23 cellular contexts compared by ENCODE assay signal in genomic region chr2:42846026-42846425, GRCh38. TPM values are rescaled to one million over a fixed set of nuclear protein-coding genes. Genes with fewer than 3 reads are reported as not detected.
DNase-seq lines count a peak whose midpoint lies in the region; ATAC-seq and TF ChIP-seq lines count a peak whose summit lies in the region.
"Had no signal": no experiment of that assay in that cellular context is flagged by ENCODE, and none has a peak within 500 bp of the region (broad histone marks: within the 10 kb centered on the region; RNA-seq: fewer than 3 reads in every experiment).

No MANE protein-coding gene starts in this region.

- H3K27ac ChIP-seq in colonic mucosa, result peak overlapping the region; percentile 31
- H3K27ac ChIP-seq in right atrium auricular region, result peak overlapping the region; percentile 51 to 58
- no peak overlapping the region for H3K27ac ChIP-seq in neuronal stem cell (replicated peaks; ENCODE audit: low read length)
- H3K27ac ChIP-seq: pancreas had no signal

- no peaks in the 10 kb centered on the region for H3K4me1 ChIP-seq in colonic mucosa
- H3K4me1 ChIP-seq in right atrium auricular region, result peaks cover 0 to 21% of the 10 kb centered on the region in 2 donors
- H3K4me1 ChIP-seq in neuronal stem cell (ENCODE audit: control insufficient read depth in 2 of 2, insufficient read depth in 1 of 2, low read depth in 1 of 2, low read length in 2 of 2), result peaks cover 3 to 5% of the 10 kb centered on the region in 2 donors
- H3K4me1 ChIP-seq: adrenal gland, HAP-1, pancreas had no signal

- no peaks in the 10 kb centered on the region for H3K36me3 ChIP-seq in colonic mucosa
- no peaks in the 10 kb centered on the region for H3K36me3 ChIP-seq in right atrium auricular region
- no peaks in the 10 kb centered on the region for H3K36me3 ChIP-seq in neuronal stem cell (replicated peaks in 1 of 2; ENCODE audit: control insufficient read depth in 2 of 2, insufficient read depth in 2 of 2, low read length in 2 of 2)
- H3K36me3 ChIP-seq: adrenal gland, HAP-1, pancreas had no signal

- H3K4me3 ChIP-seq in colonic mucosa, result no peak overlapping the region
- H3K4me3 ChIP-seq in right atrium auricular region, result no peak overlapping the region
- H3K4me3 ChIP-seq in neuronal stem cell (ENCODE audit: low read length in 2 of 2), result no peak overlapping the region
- H3K4me3 ChIP-seq: adrenal gland, HAP-1, pancreas had no signal

- peaks cover 44% of the 10 kb centered on the region for H3K4me1 Mint-ChIP-seq in type B pancreatic cell (ENCODE audit: unreplicated experiment)
- H3K4me1 Mint-ChIP-seq in activated CD4-positive, alpha-beta T cell treated with anti-CD3 and anti-CD28 coated beads, Interleukin-2, amount 10 ng/mL, durations not matched to agents 7 days and 5 days, result no peaks in the 10 kb centered on the region
- H3K4me1 Mint-ChIP-seq: naive thymus-derived CD4-positive, alpha-beta T cell had no signal

- TF ChIP-seq CTCF in colonic mucosa (IDR thresholded peaks at IDR 0.05) (no peak), right atrium auricular region (IDR thresholded peaks at IDR 0.05) (no peak), type B pancreatic cell (conservative IDR thresholded peaks at IDR 0.05) (no peak)

- H3K9me3 ChIP-seq in colonic mucosa (no peaks in the 10 kb centered on the region), right atrium auricular region (no peaks in the 10 kb centered on the region), neuronal stem cell (replicated peaks in 1 of 2; ENCODE audit: control insufficient read depth in 2 of 2, insufficient read depth in 1 of 2, low read depth in 1 of 2, low read length in 2 of 2) (no peaks in the 10 kb centered on the region)
- H3K9me3 ChIP-seq: adrenal gland, HAP-1, pancreas had no signal

- H3K9ac ChIP-seq in colonic mucosa (ENCODE audit: low read depth in 2 of 2, low read length in 2 of 2) (no peak overlapping the region), neuronal stem cell (ENCODE audit: low read depth, low read length, poor library complexity) (no peak overlapping the region)

- POLR2A ChIA-PET in activated CD4-positive, alpha-beta T cell treated with anti-CD3 and anti-CD28 coated beads, Interleukin-2, amount 10 ng/mL, durations not matched to agents 7 days and 5 days (lab: Charles Lee), result no interaction called here

- H3K27ac Mint-ChIP-seq in type B pancreatic cell, result peak overlapping the region; percentile 65
- H3K27ac Mint-ChIP-seq in activated CD4-positive, alpha-beta T cell treated with anti-CD3 and anti-CD28 coated beads, Interleukin-2, amount 10 ng/mL, durations not matched to agents 7 days and 5 days, result no peak overlapping the region
- H3K27ac Mint-ChIP-seq: activated CD8-positive, alpha-beta T cell treated with anti-CD3 and anti-CD28 coated beads for 36 hours; CD4-positive, alpha-beta T cell; dendritic cell treated with granulocyte-macrophage colony-stimulating factor and Interleukin-4, amounts not matched to agents 40 ng/mL and 50 ng/mL, for 4 days had no signal

- H3K23ac ChIP-seq in neuronal stem cell (ENCODE audit: low read depth, low read length, poor library complexity), result no peak overlapping the region

- H2BK15ac ChIP-seq in neuronal stem cell (ENCODE audit: low read length), result no peak overlapping the region

- H3K18ac ChIP-seq in neuronal stem cell (ENCODE audit: low read length), result peak overlapping the region; percentile 39

- no peak overlapping the region for H2BK120ac ChIP-seq in neuronal stem cell (ENCODE audit: low read depth, low read length)

- no peaks in the 10 kb centered on the region for H3K79me1 ChIP-seq in neuronal stem cell (ENCODE audit: low read depth, low read length)

- no peak overlapping the region for H3K4me2 ChIP-seq in neuronal stem cell (ENCODE audit: insufficient read depth, low read length, poor library complexity, severe bottlenecking)

- no peaks in the 10 kb centered on the region for H3K27me3 Mint-ChIP-seq in type B pancreatic cell
- no peaks in the 10 kb centered on the region for H3K27me3 Mint-ChIP-seq in activated CD4-positive, alpha-beta T cell treated with anti-CD3 and anti-CD28 coated beads, Interleukin-2, amount 10 ng/mL, durations not matched to agents 7 days and 5 days
- H3K27me3 Mint-ChIP-seq: activated CD8-positive, alpha-beta T cell treated with anti-CD3 and anti-CD28 coated beads for 36 hours; CD4-positive, alpha-beta T cell had no signal

- ATAC-seq in GM19397 (IDR thresholded peaks at IDR 0.05; ENCODE audit: unreplicated experiment) (no peak), HG03342 (IDR thresholded peaks at IDR 0.05; ENCODE audit: unreplicated experiment) (no peak)
- ATAC-seq: activated CD4-positive, CD25-positive, alpha-beta regulatory T cell treated with anti-CD3 and anti-CD28 coated beads, Interleukin-2, amount 50 U/mL, for 24 hours; activated CD8-positive, alpha-beta T cell treated with anti-CD3 and anti-CD28 coated beads for 36 hours; naive thymus-derived CD4-positive, alpha-beta T cell; pancreas had no signal

- WGBS in neuronal stem cell (ENCODE audit: extremely low coverage in 2 of 2, insufficient read length in 2 of 2, insufficient replicate concordance in 1 of 2), 2 donors, result no CpG with 5 or more reads among the region's 8 CpGs

- CTCF ChIA-PET in activated CD4-positive, alpha-beta T cell treated with anti-CD3 and anti-CD28 coated beads, Interleukin-2, amount 10 ng/mL, durations not matched to agents 7 days and 5 days (lab: Charles Lee), result no interaction called here

- no peak overlapping the region for H3K14ac ChIP-seq in neuronal stem cell (ENCODE audit: low read length)

- H3K27me3 ChIP-seq in colonic mucosa (no peaks in the 10 kb centered on the region), right atrium auricular region (no peaks in the 10 kb centered on the region), neuronal stem cell (ENCODE audit: control insufficient read depth in 3 of 3, insufficient read depth in 3 of 3, low read depth in 1 of 3, low read length in 3 of 3) (no peaks in the 10 kb centered on the region)
- H3K27me3 ChIP-seq: adrenal gland, pancreas had no signal

- intact Hi-C loops in colonic mucosa (cut with DNase I), result no loop called here

- H4K8ac ChIP-seq in neuronal stem cell (ENCODE audit: low read depth, low read length), result no peak overlapping the region

- H2BK5ac ChIP-seq in neuronal stem cell (ENCODE audit: low read length), result no peak overlapping the region

- peaks cover 4% of the 10 kb centered on the region for H3K36me3 Mint-ChIP-seq in type B pancreatic cell
- H3K36me3 Mint-ChIP-seq in activated CD4-positive, alpha-beta T cell treated with anti-CD3 and anti-CD28 coated beads, Interleukin-2, amount 10 ng/mL, durations not matched to agents 7 days and 5 days (ENCODE audit: low read depth), result no peaks in the 10 kb centered on the region

- no peak for DNase-seq in colonic mucosa
- DNase-seq in right atrium auricular region (ENCODE audit: low spot score), result no peak
- DNase-seq in neuronal stem cell (ENCODE audit: low spot score), result no peak
- no peak for DNase-seq in type B pancreatic cell (ENCODE audit: extremely low spot score, unreplicated experiment)
- no peak for DNase-seq in NCI-H1105 (lab: John Stamatoyannopoulos, UW)
- DNase-seq in activated CD4-positive, alpha-beta T cell treated with anti-CD3 and anti-CD28 coated beads, Interleukin-2, amount 10 ng/mL, durations not matched to agents 7 days and 5 days, result no peak
- DNase-seq: activated CD8-positive, alpha-beta T cell treated with anti-CD3 and anti-CD28 coated beads for 36 hours; activated T-cell treated with anti-CD3 and anti-CD28 coated beads for 4 hours; CD4-positive, alpha-beta T cell; MM.1S; naive thymus-derived CD4-positive, alpha-beta T cell; NCI-H1436 treated with DMSO at 0.1 percent for 48 hours; NCI-H2171; NCI-H526 treated with DMSO at 0.1 percent for 48 hours; pancreas; SW 1271 had no signal

- H3K9me3 Mint-ChIP-seq in type B pancreatic cell, result no peaks in the 10 kb centered on the region
- H3K9me3 Mint-ChIP-seq in activated CD4-positive, alpha-beta T cell treated with anti-CD3 and anti-CD28 coated beads, Interleukin-2, amount 10 ng/mL, durations not matched to agents 7 days and 5 days, result no peaks in the 10 kb centered on the region
- H3K9me3 Mint-ChIP-seq: activated CD8-positive, alpha-beta T cell treated with anti-CD3 and anti-CD28 coated beads for 36 hours; CD4-positive, alpha-beta T cell; dendritic cell treated with granulocyte-macrophage colony-stimulating factor and Interleukin-4, amounts not matched to agents 40 ng/mL and 50 ng/mL, for 4 days; naive thymus-derived CD4-positive, alpha-beta T cell had no signal

- H3K4ac ChIP-seq in neuronal stem cell (ENCODE audit: low read length), result no peak overlapping the region

- H3K4me3 Mint-ChIP-seq in type B pancreatic cell, result no peak overlapping the region
- no peak overlapping the region for H3K4me3 Mint-ChIP-seq in activated CD4-positive, alpha-beta T cell treated with anti-CD3 and anti-CD28 coated beads, Interleukin-2, amount 10 ng/mL, durations not matched to agents 7 days and 5 days
- H3K4me3 Mint-ChIP-seq: activated CD8-positive, alpha-beta T cell treated with anti-CD3 and anti-CD28 coated beads for 36 hours; CD4-positive, alpha-beta T cell; dendritic cell treated with granulocyte-macrophage colony-stimulating factor and Interleukin-4, amounts not matched to agents 40 ng/mL and 50 ng/mL, for 4 days; naive thymus-derived CD4-positive, alpha-beta T cell had no signal

- H2BK12ac ChIP-seq in neuronal stem cell (ENCODE audit: low read length), result no peak overlapping the region

- H2AK5ac ChIP-seq in neuronal stem cell (ENCODE audit: low read depth, low read length), result no peak overlapping the region

- H2AFZ ChIP-seq in neuronal stem cell (ENCODE audit: low read length), result no peak overlapping the region

- no peak overlapping the region for H4K91ac ChIP-seq in neuronal stem cell (ENCODE audit: low read depth, low read length, poor library complexity)

RNA-seq across cellular contexts. Expression of gene HAAO, which starts 53.6 kb away (rescaled TPM):
- total RNA-seq in colonic mucosa, result 10 to 100 TPM in 1 of 2 donors, 1 to 10 TPM in 1; 8.2 to 17.8 TPM
- total RNA-seq in right atrium auricular region, result 1 to 10 TPM; 1.4 to 2.6 TPM
- polyA plus RNA-seq in neuronal stem cell (2013, experiment 1 of 2), result 2.1 TPM
- 2.5 TPM for polyA plus RNA-seq in neuronal stem cell (2013, experiment 2 of 2)
- total RNA-seq in type B pancreatic cell (ENCODE audit: low replicate concordance), result 9.4 and 10.0 TPM in 2 replicates
- not detected for total RNA-seq in activated CD4-positive, alpha-beta T cell treated with anti-CD3 and anti-CD28 coated beads, Interleukin-2, amount 10 ng/mL, durations not matched to agents 7 days and 5 days
- total RNA-seq: bronchial epithelial cell; CD4-positive, alpha-beta T cell had no signal
